ENCODE assay signal across 27 cellular contexts in genomic region chr21:35363458-35363857, GRCh38.
"Had no signal": no experiment of that assay in that cellular context is flagged by ENCODE, and none has a peak within 500 bp of the region (broad histone marks: within the 10 kb centered on the region; RNA-seq: fewer than 3 reads in every experiment).

No MANE protein-coding gene starts in this region.

- H3K9me3 ChIP-seq: esophagus squamous epithelium, gastrocnemius medialis, heart right ventricle, left lung, lower lobe of right lung, mucosa of descending colon had no signal

- H3K36me3 Mint-ChIP-seq: mesothelial cell of epicardium, naive B cell had no signal

- H3K4me1 ChIP-seq: lower lobe of right lung had no signal

- H3K27me3 Mint-ChIP-seq: naive B cell had no signal

- H3K4me1 Mint-ChIP-seq: naive B cell had no signal

- H3K36me3 ChIP-seq: esophagus squamous epithelium, gastrocnemius medialis, heart right ventricle, left lung, lower lobe of right lung had no signal

- H3K4me3 ChIP-seq: coronary artery, dorsolateral prefrontal cortex, esophagus squamous epithelium, gastrocnemius medialis, heart right ventricle, left lung, lower lobe of right lung, mucosa of descending colon had no signal

- H3K27ac ChIP-seq: coronary artery, dorsolateral prefrontal cortex, epithelial cell of prostate, esophagus squamous epithelium, gastrocnemius medialis, heart right ventricle, left lung, lower lobe of right lung had no signal

- H3K9me3 Mint-ChIP-seq: mesothelial cell of epicardium had no signal

- H3K27me3 ChIP-seq: esophagus squamous epithelium, gastrocnemius medialis, heart right ventricle, left lung had no signal

- ATAC-seq: esophagus mucosa, gastrocnemius medialis, heart right ventricle, left cardiac atrium, left lung, left ventricle myocardium superior, lower lobe of right lung, mucosa of descending colon had no signal

- DNase-seq: dermis blood vessel endothelial cell; dorsolateral prefrontal cortex; effector CD4-positive, alpha-beta T cell; effector memory CD4-positive, alpha-beta T cell; erythroblast; esophagus squamous epithelium; foreskin fibroblast; foreskin melanocyte; gastrocnemius medialis; glutamatergic neuron; head of caudate nucleus; heart right ventricle; hippocampal formation; left cardiac atrium; left lung; left ventricle myocardium superior; lower lobe of right lung; mesenchymal stem cell; mucosa of descending colon; naive B cell had no signal

- FAIRE-seq: colon, islet of Langerhans, keratinocyte had no signal

- H3K4me3 Mint-ChIP-seq: mesothelial cell of epicardium, naive B cell had no signal

- H3K27ac Mint-ChIP-seq: mesothelial cell of epicardium had no signal
